In genomic region chr1:33257759-33258712, GRCh38 we compare ENCODE assay signal across 9 cellular contexts. TPM values are rescaled to one million over a fixed set of nuclear protein-coding genes. Genes with fewer than 3 reads are reported as not detected.
DNase-seq lines count a peak whose midpoint lies in the region; ATAC-seq and TF ChIP-seq lines count a peak whose summit lies in the region.
"Had no signal": no experiment of that assay in that cellular context is flagged by ENCODE, and none has a peak within 500 bp of the region (broad histone marks: within the 10 kb centered on the region; RNA-seq: fewer than 3 reads in every experiment).

No MANE protein-coding gene starts in this region.

- H3K4me3 ChIP-seq in HEK293 (ENCODE audit: low read depth, low read length), result peak overlapping the region; percentile 73
- H3K4me3 ChIP-seq in iPS-18c (ENCODE audit: insufficient read depth, low read depth, low read length), result peak overlapping the region; percentile 82
- H3K4me3 ChIP-seq in skin epidermis, result peak overlapping the region; percentile 57 to 71 (median 63)

- intact Hi-C loops in activated CD8-positive, alpha-beta T cell treated with anti-CD3 and anti-CD28 coated beads for 36 hours (cut with micrococcal nuclease), result no loop called here

- peaks cover 3% of the 10 kb centered on the region for H3K36me3 Mint-ChIP-seq in activated CD8-positive, alpha-beta T cell treated with anti-CD3 and anti-CD28 coated beads for 36 hours (ENCODE audit: low read depth)

- peak overlapping the region; percentile 80 for H3K27ac ChIP-seq in HEK293 (ENCODE audit: extremely low read depth, low read depth, low read length)
- peak overlapping the region in 20 of 21 experiments; percentile 63 to 93 (median 86) for H3K27ac ChIP-seq in skin epidermis

- POLR2A ChIA-PET in HEK293 (lab: Yijun Ruan, JAX), result interaction anchor here (0.7 to 1.3 kb wide), 3 partner anchors 8 to 243 kb away, joined by 3 to 4 read pairs (median 3); no protein-coding TSS in a partner anchor
- POLR2A ChIA-PET in activated CD8-positive, alpha-beta T cell treated with anti-CD3 and anti-CD28 coated beads for 36 hours (lab: Charles Lee), result interaction anchor here (0.7 to 1.0 kb wide), 3 partner anchors 17 to 201 kb away, joined by 3 to 4 read pairs (median 3); no protein-coding TSS in a partner anchor

- H3K4me1 Mint-ChIP-seq in activated CD8-positive, alpha-beta T cell treated with anti-CD3 and anti-CD28 coated beads for 36 hours (ENCODE audit: low read depth), result peaks cover 30% of the 10 kb centered on the region

- peak overlapping the region; percentile 91 for H3K4me3 Mint-ChIP-seq in activated CD8-positive, alpha-beta T cell treated with anti-CD3 and anti-CD28 coated beads for 36 hours

- H3K4me1 ChIP-seq in HEK293 (ENCODE audit: control insufficient read depth, insufficient read depth, low read length), result no peaks in the 10 kb centered on the region

- no peak for DNase-seq in activated CD8-positive, alpha-beta T cell treated with anti-CD3 and anti-CD28 coated beads for 36 hours
- no peak for DNase-seq in NCI-H2196 treated with DMSO at 0.1 percent for 48 hours (lab: John Stamatoyannopoulos, UW; ENCODE audit: unreplicated experiment)
- no peak for DNase-seq in NCI-H1048 (lab: John Stamatoyannopoulos, UW)
- DNase-seq: NCI-H524 had no signal

- CTCF ChIA-PET in HEK293 (lab: Yijun Ruan, JAX), result interaction anchor here (0.5 to 1.2 kb wide), 3 partner anchors 38 to 194 kb away, joined by 3 to 5 read pairs (median 3); no protein-coding TSS in a partner anchor
- CTCF ChIA-PET in activated CD8-positive, alpha-beta T cell treated with anti-CD3 and anti-CD28 coated beads for 36 hours (lab: Charles Lee), result interaction anchor here (0.6 to 1.3 kb wide), 3 partner anchors 38 to 180 kb away, joined by 3 to 6 read pairs (median 3); no protein-coding TSS in a partner anchor

- ATAC-seq in activated CD8-positive, alpha-beta T cell treated with anti-CD3 and anti-CD28 coated beads for 36 hours, result no peak
- ATAC-seq in HG02973 (IDR thresholded peaks at IDR 0.05; ENCODE audit: unreplicated experiment) (no peak), GM18502 (IDR thresholded peaks at IDR 0.05; ENCODE audit: poor library complexity, unreplicated experiment) (no peak)

- no peaks in the 10 kb centered on the region for H3K27me3 Mint-ChIP-seq in activated CD8-positive, alpha-beta T cell treated with anti-CD3 and anti-CD28 coated beads for 36 hours

- no peaks in the 10 kb centered on the region for H3K9me3 Mint-ChIP-seq in activated CD8-positive, alpha-beta T cell treated with anti-CD3 and anti-CD28 coated beads for 36 hours

- peak overlapping the region; percentile 92 for H3K27ac Mint-ChIP-seq in activated CD8-positive, alpha-beta T cell treated with anti-CD3 and anti-CD28 coated beads for 36 hours

- H3K36me3 ChIP-seq in HEK293 (ENCODE audit: control insufficient read depth in 2 of 2, insufficient read depth in 1 of 2, low read length in 2 of 2), result peaks cover 0 to 5% of the 10 kb centered on the region in 2 experiments; a peak in 1 of 3 replicates

- TF ChIP-seq CTCF in HEK293 (tag by site-specific recombination; IDR thresholded peaks at IDR 0.05), result no peak
- no peak for TF ChIP-seq CTCF in activated CD8-positive, alpha-beta T cell treated with anti-CD3 and anti-CD28 coated beads for 36 hours (IDR thresholded peaks at IDR 0.05)

- H3K9me3 ChIP-seq in HEK293 (ENCODE audit: control insufficient read depth, insufficient read depth, low read depth, low read length) (no peaks in the 10 kb centered on the region), iPS-18c (ENCODE audit: control insufficient read depth, insufficient read depth, low read length) (peaks cover 5% of the 10 kb centered on the region)

TF ChIP-seq in HEK293, 187 proteins besides CTCF, POLR2A, EP300 and RAD21:
- TF ChIP-seq ZNF692 (tag by site-specific recombination; IDR thresholded peaks at IDR 0.05) (0 out of 2 replicates have a peak, but pooled peaks have one; percentile 26), ZNF423 (tag by site-specific recombination; IDR thresholded peaks at IDR 0.05) (0 out of 2 replicates have a peak, but pooled peaks have one; percentile 40), GLIS2 (tag by site-specific recombination; IDR thresholded peaks at IDR 0.05) (peak; percentile 70), ZIC2 (tag by site-specific recombination; IDR thresholded peaks at IDR 0.05) (0 out of 2 replicates have a peak, but pooled peaks have one; percentile 24), ZNF513 (tag by site-specific recombination; IDR thresholded peaks at IDR 0.05) (no peak), GLIS1 (tag by site-specific recombination; IDR thresholded peaks at IDR 0.05) (peak; percentile 76), ELK4 (IDR thresholded peaks at IDR 0.05; ENCODE audit: borderline replicate concordance, low read depth, low read length) (no peak)

RNA-seq across cellular contexts. Expression of gene ZNF362, which starts 1.7 kb away (rescaled TPM):
- total RNA-seq in activated CD8-positive, alpha-beta T cell treated with anti-CD3 and anti-CD28 coated beads for 36 hours, result 1 to 10 TPM; 5.4 to 7.8 TPM
